Comparison of ENCODE assay signal across 30 cellular contexts in the genomic region with DNA sequence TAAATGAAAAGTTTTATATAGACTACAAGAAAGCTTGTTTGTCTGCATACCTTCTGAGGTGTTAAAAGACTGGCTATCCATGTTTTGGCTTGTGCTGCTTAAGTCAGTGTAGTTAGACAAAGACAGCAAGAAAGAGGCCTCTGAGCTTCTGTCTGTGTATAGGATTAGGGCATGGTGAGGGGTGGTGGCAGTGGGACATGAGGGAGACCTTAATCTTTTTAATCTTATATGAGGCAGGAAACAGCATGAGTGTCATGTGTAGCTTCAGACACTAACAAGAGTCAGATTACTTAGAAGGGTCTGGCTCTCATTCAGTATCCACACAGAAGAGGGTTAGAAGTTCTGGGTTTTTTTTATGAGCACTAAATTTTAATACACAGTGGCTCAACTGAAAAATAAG.
"Had no signal": no experiment of that assay in that cellular context is flagged by ENCODE, and none has a peak within 500 bp of the region (broad histone marks: within the 10 kb centered on the region; RNA-seq: fewer than 3 reads in every experiment).

No MANE protein-coding gene starts in this region.

- H3K4me1 ChIP-seq: ascending aorta had no signal

- H3K9me3 ChIP-seq: ascending aorta had no signal

- H3K27ac Mint-ChIP-seq: activated B cell treated with CpG ODN at 0.5 μM for 24 hours; activated CD4-positive, alpha-beta T cell treated with anti-CD3 and anti-CD28 coated beads, Interleukin-2, amount 10 ng/mL, durations not matched to agents 24 days and 14 days; activated naive CD4-positive, alpha-beta T cell treated with anti-CD3 and anti-CD28 coated beads, Interleukin-2, amount 50 U/mL, for 72 hours; activated naive CD8-positive, alpha-beta T cell treated with anti-CD3 and anti-CD28 coated beads, Interleukin-2, amount 50 U/mL, for 24 hours; brain; T-cell had no signal

- H3K36me3 Mint-ChIP-seq: activated naive CD4-positive, alpha-beta T cell treated with anti-CD3 and anti-CD28 coated beads, Interleukin-2, amount 50 U/mL, for 72 hours; brain; T-cell had no signal

- DNase-seq: activated B cell treated with CpG ODN at 0.5 μM for 24 hours; activated CD4-positive, alpha-beta T cell treated with anti-CD3 and anti-CD28 coated beads for 1 hour; activated CD4-positive, alpha-beta T cell treated with anti-CD3 and anti-CD28 coated beads, Interleukin-2, amount 10 ng/mL, durations not matched to agents 24 days and 14 days; activated CD4-positive, alpha-beta T cell treated with anti-CD3 and anti-CD28 coated beads, Interleukin-2, amount 50 U/mL, for 48 hours; activated CD8-positive, alpha-beta memory T cell treated with anti-CD3 and anti-CD28 coated beads for 24 hours; activated effector memory CD4-positive, alpha-beta T cell treated with anti-CD3 and anti-CD28 coated beads, Interleukin-2, amount 50 U/mL, for 16 hours; activated naive CD4-positive, alpha-beta T cell treated with Interleukin-2 at 50 U/mL for 16 hours; activated naive CD8-positive, alpha-beta T cell treated with anti-CD3 and anti-CD28 coated beads, Interleukin-2, amount 50 U/mL, for 24 hours; activated T-cell treated with anti-CD3 and anti-CD28 coated beads, Interleukin-2, amount 50 U/mL, for 4 hours; amniotic stem cell; Karpas-422; NCI-H1105 treated with DMSO at 0.1 percent for 48 hours; NCI-H1436 treated with DMSO at 0.1 percent for 48 hours; NCI-H187; NCI-H2081; NCI-H2171; NCI-H2227 treated with DMSO at 0.1 percent for 48 hours; NCI-H446 treated with DMSO at 0.1 percent for 48 hours; NCI-H526 treated with DMSO at 0.1 percent for 48 hours; PC-9; SIG-M5; T-cell; T-helper 2 cell; T1000 had no signal

- H3K36me3 ChIP-seq: ascending aorta had no signal

- H3K27me3 ChIP-seq: ascending aorta had no signal

- H3K27me3 Mint-ChIP-seq: activated B cell treated with CpG ODN at 0.5 μM for 24 hours; activated CD4-positive, alpha-beta T cell treated with anti-CD3 and anti-CD28 coated beads, Interleukin-2, amount 10 ng/mL, durations not matched to agents 24 days and 14 days; activated naive CD8-positive, alpha-beta T cell treated with anti-CD3 and anti-CD28 coated beads, Interleukin-2, amount 50 U/mL, for 24 hours; central memory CD8-positive, alpha-beta T cell; T-cell had no signal

- H3K9me3 Mint-ChIP-seq: activated CD4-positive, alpha-beta T cell treated with anti-CD3 and anti-CD28 coated beads, Interleukin-2, amount 10 ng/mL, durations not matched to agents 24 days and 14 days had no signal

- H3K4me3 ChIP-seq: ascending aorta, K562, PC-9, SK-N-MC had no signal

- H3K4me1 Mint-ChIP-seq: activated B cell treated with CpG ODN at 0.5 μM for 24 hours; activated CD4-positive, alpha-beta T cell treated with anti-CD3 and anti-CD28 coated beads, Interleukin-2, amount 10 ng/mL, durations not matched to agents 24 days and 14 days; activated naive CD8-positive, alpha-beta T cell treated with anti-CD3 and anti-CD28 coated beads, Interleukin-2, amount 50 U/mL, for 24 hours; brain; central memory CD8-positive, alpha-beta T cell; T-cell had no signal

- H3K27ac ChIP-seq: ascending aorta, PC-9, SK-N-MC had no signal

- ATAC-seq: activated naive CD4-positive, alpha-beta T cell treated with anti-CD3 and anti-CD28 coated beads, Interleukin-2, amount 50 U/mL, for 72 hours; activated naive CD8-positive, alpha-beta T cell treated with anti-CD3 and anti-CD28 coated beads, Interleukin-2, amount 50 U/mL, for 24 hours; activated T-cell treated with anti-CD3 and anti-CD28 coated beads, Interleukin-2, amount 50 U/mL, for 4 hours; K562; T-cell had no signal

- H3K4me2 ChIP-seq: PC-9 had no signal

- H3K4me3 Mint-ChIP-seq: activated B cell treated with CpG ODN at 0.5 μM for 24 hours; activated CD4-positive, alpha-beta T cell treated with anti-CD3 and anti-CD28 coated beads, Interleukin-2, amount 10 ng/mL, durations not matched to agents 24 days and 14 days; activated naive CD8-positive, alpha-beta T cell treated with anti-CD3 and anti-CD28 coated beads, Interleukin-2, amount 50 U/mL, for 24 hours; activated T-cell treated with anti-CD3 and anti-CD28 coated beads, Interleukin-2, amount 50 U/mL, for 4 hours; brain; central memory CD8-positive, alpha-beta T cell; T-cell had no signal

- H2AFZ ChIP-seq: PC-9 had no signal
